Comparison of ENCODE assay signal across 20 cellular contexts in the genomic region with DNA sequence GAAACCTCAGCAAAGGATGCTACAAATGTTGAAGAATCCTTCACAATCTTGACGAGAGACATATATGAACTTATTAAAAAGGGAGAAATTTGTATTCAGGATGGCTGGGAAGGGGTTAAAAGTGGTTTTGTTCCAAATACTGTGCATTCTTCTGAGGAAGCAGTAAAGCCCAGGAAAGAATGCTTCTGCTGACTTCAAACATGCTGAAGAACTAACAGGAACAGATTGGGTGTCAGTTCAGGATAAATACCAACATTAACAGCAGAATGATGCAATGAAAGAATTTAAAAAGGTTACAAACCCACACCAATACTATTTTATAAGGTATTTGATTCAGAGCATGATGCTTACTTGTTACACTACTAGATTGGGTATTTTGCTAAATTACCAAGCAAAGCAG. TPM values are rescaled to one million over a fixed set of nuclear protein-coding genes. Genes with fewer than 3 reads are reported as not detected.
DNase-seq lines count a peak whose midpoint lies in the region; FAIRE-seq and TF ChIP-seq lines count a peak whose summit lies in the region.
"Had no signal": no experiment of that assay in that cellular context is flagged by ENCODE, and none has a peak within 500 bp of the region (broad histone marks: within the 10 kb centered on the region; RNA-seq: fewer than 3 reads in every experiment).

No MANE protein-coding gene starts in this region.

- H3K9me3 ChIP-seq in astrocyte (ENCODE audit: insufficient read depth, low read depth, low read length) (no peaks in the 10 kb centered on the region), osteoblast (ENCODE audit: low read depth, low read length) (no peaks in the 10 kb centered on the region)
- H3K9me3 ChIP-seq: A549, BLaER1, HAP-1 had no signal

- H3K27me3 Mint-ChIP-seq in astrocyte (ENCODE audit: low read depth, unreplicated experiment), result no peaks in the 10 kb centered on the region
- peaks cover 11% of the 10 kb centered on the region for H3K27me3 Mint-ChIP-seq in activated T-helper 1 cell treated with anti-CD3 and anti-CD28 coated beads, Interleukin-12 subunit alpha, Interleukin-12 subunit beta, Interleukin-2, Interleukin-4 antibody, amounts not matched to agents 30 ng/mL and 10 ng/mL and 1 ng/mL, durations not matched to agents 14 hours and 24 hours and 36 hours (ENCODE audit: insufficient read depth)

- no peak overlapping the region for H3K27ac ChIP-seq in astrocyte (ENCODE audit: low read depth, low read length)
- no peak overlapping the region for H3K27ac ChIP-seq in osteoblast (ENCODE audit: low read depth, low read length)
- H3K27ac ChIP-seq: 22Rv1, A549, BLaER1, GM23248 had no signal

- H3K4me1 Mint-ChIP-seq in astrocyte (ENCODE audit: low read depth, unreplicated experiment), result peaks cover 19% of the 10 kb centered on the region
- H3K4me1 Mint-ChIP-seq in activated T-helper 1 cell treated with anti-CD3 and anti-CD28 coated beads, Interleukin-12 subunit alpha, Interleukin-12 subunit beta, Interleukin-2, Interleukin-4 antibody, amounts not matched to agents 30 ng/mL and 10 ng/mL and 1 ng/mL, durations not matched to agents 14 hours and 24 hours and 36 hours (ENCODE audit: low read depth), result peaks cover 2% of the 10 kb centered on the region
- H3K4me1 Mint-ChIP-seq: CD4-positive, alpha-beta memory T cell had no signal

- H3K4me1 ChIP-seq in astrocyte (ENCODE audit: insufficient read depth, low read length) (no peaks in the 10 kb centered on the region), osteoblast (ENCODE audit: insufficient read depth, low read length) (no peaks in the 10 kb centered on the region)
- H3K4me1 ChIP-seq: A549, BLaER1, HAP-1 had no signal

- no peaks in the 10 kb centered on the region for H3K36me3 Mint-ChIP-seq in astrocyte (ENCODE audit: low read depth, unreplicated experiment)
- no peaks in the 10 kb centered on the region for H3K36me3 Mint-ChIP-seq in activated T-helper 1 cell treated with anti-CD3 and anti-CD28 coated beads, Interleukin-12 subunit alpha, Interleukin-12 subunit beta, Interleukin-2, Interleukin-4 antibody, amounts not matched to agents 30 ng/mL and 10 ng/mL and 1 ng/mL, durations not matched to agents 14 hours and 24 hours and 36 hours (ENCODE audit: low read depth)
- H3K36me3 Mint-ChIP-seq: CD4-positive, alpha-beta memory T cell had no signal

- H3K4me3 ChIP-seq in AG10803 (ENCODE audit: low read length) (no peak overlapping the region), astrocyte (ENCODE audit: insufficient read depth, low read depth, low read length) (no peak overlapping the region), fibroblast of villous mesenchyme (ENCODE audit: low read depth, low read length) (no peak overlapping the region), osteoblast (ENCODE audit: insufficient read depth, low read length) (no peak overlapping the region)
- H3K4me3 ChIP-seq: A549, BLaER1, GM23248, HAP-1 had no signal

- H2AFZ ChIP-seq in astrocyte (ENCODE audit: low read depth, low read length), result no peak overlapping the region
- H2AFZ ChIP-seq in osteoblast (ENCODE audit: low read length), result no peak overlapping the region
- H2AFZ ChIP-seq: GM23248 had no signal

- FAIRE-seq in astrocyte (lab: Jason Lieb, UNC), result no peak
- FAIRE-seq in HTR-8/SVneo (lab: Jason Lieb, UNC), result no peak
- FAIRE-seq: A549, GM12892, GM18507 had no signal

- no peak for TF ChIP-seq CTCF in AG10803 (conservative IDR thresholded peaks at IDR 0.05; ENCODE audit: low read length)
- no peak for TF ChIP-seq CTCF in astrocyte (IDR thresholded peaks at IDR 0.05; ENCODE audit: insufficient read depth, low read depth, low read length)
- TF ChIP-seq CTCF in fibroblast of villous mesenchyme (IDR thresholded peaks at IDR 0.05; ENCODE audit: insufficient read depth, low read depth, low read length), result no peak
- TF ChIP-seq CTCF in osteoblast (IDR thresholded peaks at IDR 0.05; ENCODE audit: extremely low read depth, low read depth, low read length), result no peak

- H4K20me1 ChIP-seq in astrocyte (ENCODE audit: insufficient read depth, low read length), result no peaks in the 10 kb centered on the region
- H4K20me1 ChIP-seq in osteoblast (ENCODE audit: insufficient read depth, low read length), result no peaks in the 10 kb centered on the region
- H4K20me1 ChIP-seq: BLaER1 had no signal

- H3K4me2 ChIP-seq in astrocyte (ENCODE audit: low read length), result no peak overlapping the region
- no peak overlapping the region for H3K4me2 ChIP-seq in osteoblast (ENCODE audit: insufficient read depth, low read length)
- H3K4me2 ChIP-seq: A549, BLaER1 had no signal

- no peaks in the 10 kb centered on the region for H3K9me3 Mint-ChIP-seq in astrocyte (ENCODE audit: unreplicated experiment)
- no peaks in the 10 kb centered on the region for H3K9me3 Mint-ChIP-seq in activated T-helper 1 cell treated with anti-CD3 and anti-CD28 coated beads, Interleukin-12 subunit alpha, Interleukin-12 subunit beta, Interleukin-2, Interleukin-4 antibody, amounts not matched to agents 30 ng/mL and 10 ng/mL and 1 ng/mL, durations not matched to agents 14 hours and 24 hours and 36 hours
- H3K9me3 Mint-ChIP-seq: CD4-positive, alpha-beta memory T cell had no signal

- intact Hi-C loops in activated T-helper 1 cell treated with anti-CD3 and anti-CD28 coated beads, Interleukin-12 subunit alpha, Interleukin-12 subunit beta, Interleukin-2, Interleukin-4 antibody, amounts not matched to agents 30 ng/mL and 10 ng/mL and 1 ng/mL, durations not matched to agents 14 hours and 24 hours and 36 hours (cut with micrococcal nuclease), result no loop called here

- DNase-seq in AG10803 (ENCODE audit: low read depth) (peak; percentile 3), astrocyte (ENCODE audit: low read depth) (peak; percentile 8), fibroblast of villous mesenchyme (ENCODE audit: low read depth) (peak; percentile 2), osteoblast (ENCODE audit: insufficient read length, low spot score, missing footprints) (peak; percentile 47), HTR-8/SVneo (ENCODE audit: insufficient read length, low spot score) (no peak)
- no peak for DNase-seq in activated T-helper 1 cell treated with anti-CD3 and anti-CD28 coated beads, Interleukin-12 subunit alpha, Interleukin-12 subunit beta, Interleukin-2, Interleukin-4 antibody, amounts not matched to agents 30 ng/mL and 10 ng/mL and 1 ng/mL, durations not matched to agents 14 hours and 24 hours and 36 hours (ENCODE audit: low spot score)
- no peak for DNase-seq in activated CD4-positive, alpha-beta T cell treated with anti-CD3 and anti-CD28 coated beads for 1 hour
- DNase-seq: CD4-positive, alpha-beta memory T cell; DMS153; DMS79; GDM1; GM23248 had no signal

- peak overlapping the region; percentile 1 for H3K27ac Mint-ChIP-seq in astrocyte (ENCODE audit: unreplicated experiment)
- H3K27ac Mint-ChIP-seq in activated T-helper 1 cell treated with anti-CD3 and anti-CD28 coated beads, Interleukin-12 subunit alpha, Interleukin-12 subunit beta, Interleukin-2, Interleukin-4 antibody, amounts not matched to agents 30 ng/mL and 10 ng/mL and 1 ng/mL, durations not matched to agents 14 hours and 24 hours and 36 hours, result no peak overlapping the region
- H3K27ac Mint-ChIP-seq: CD14-positive monocyte; CD4-positive, alpha-beta memory T cell had no signal

- no peak overlapping the region for H3K9ac ChIP-seq in astrocyte (ENCODE audit: low read length)
- H3K9ac ChIP-seq: BLaER1, GM23248 had no signal

- no peaks in the 10 kb centered on the region for H3K27me3 ChIP-seq in astrocyte (ENCODE audit: insufficient read depth, low read length)
- H3K27me3 ChIP-seq in osteoblast (ENCODE audit: insufficient read depth, low read length), result peaks cover 4% of the 10 kb centered on the region
- H3K27me3 ChIP-seq: BLaER1 had no signal

- H3K36me3 ChIP-seq in astrocyte (ENCODE audit: insufficient read depth, low read length) (no peaks in the 10 kb centered on the region), osteoblast (ENCODE audit: insufficient read depth, low read length) (no peaks in the 10 kb centered on the region)
- H3K36me3 ChIP-seq: BLaER1, HAP-1 had no signal

- no peak overlapping the region for H3K4me3 Mint-ChIP-seq in astrocyte (ENCODE audit: unreplicated experiment)
- no peak overlapping the region for H3K4me3 Mint-ChIP-seq in activated T-helper 1 cell treated with anti-CD3 and anti-CD28 coated beads, Interleukin-12 subunit alpha, Interleukin-12 subunit beta, Interleukin-2, Interleukin-4 antibody, amounts not matched to agents 30 ng/mL and 10 ng/mL and 1 ng/mL, durations not matched to agents 14 hours and 24 hours and 36 hours
- H3K4me3 Mint-ChIP-seq: CD14-positive monocyte; CD4-positive, alpha-beta memory T cell had no signal

- no peaks in the 10 kb centered on the region for H3K79me2 ChIP-seq in astrocyte (ENCODE audit: insufficient read depth, low read length)
- no peaks in the 10 kb centered on the region for H3K79me2 ChIP-seq in osteoblast (ENCODE audit: insufficient read depth, low read length)

RNA-seq across cellular contexts. Expression of a gene that starts 33.9 kb away (rescaled TPM):
- total RNA-seq in astrocyte (0.67 and 1.5 TPM in 2 replicates), fibroblast of villous mesenchyme (under 0.01 TPM in 1 of 2 replicates, not detected in the other), osteoblast (not detected in 2 replicates)
- total RNA-seq in activated T-helper 1 cell treated with anti-CD3 and anti-CD28 coated beads, Interleukin-12 subunit alpha, Interleukin-12 subunit beta, Interleukin-2, Interleukin-4 antibody, amounts not matched to agents 30 ng/mL and 10 ng/mL and 1 ng/mL, durations not matched to agents 14 hours and 24 hours and 36 hours, result not detected in 2 replicates
- total RNA-seq: GM23248, HT-29 had no signal

RNA-seq across cellular contexts. Expression of a gene that starts 46.5 kb away (rescaled TPM):
- total RNA-seq in astrocyte (40.9 and 41.1 TPM in 2 replicates), fibroblast of villous mesenchyme (39.9 and 61.3 TPM in 2 replicates), osteoblast (44.5 and 45.2 TPM in 2 replicates)
- 37.0 and 41.3 TPM in 2 replicates for total RNA-seq in activated T-helper 1 cell treated with anti-CD3 and anti-CD28 coated beads, Interleukin-12 subunit alpha, Interleukin-12 subunit beta, Interleukin-2, Interleukin-4 antibody, amounts not matched to agents 30 ng/mL and 10 ng/mL and 1 ng/mL, durations not matched to agents 14 hours and 24 hours and 36 hours

Comparison
In these comparisons a context has a peak if more than half of its experiments do, and no peak if none do; other contexts are left out.
1. DNase-seq: peak in AG10803 (single experiment), astrocyte (single experiment), fibroblast of villous mesenchyme (single experiment) and osteoblast (single experiment); none in activated T-helper 1 cell treated with anti-CD3 and anti-CD28 coated beads, Interleukin-12 subunit alpha, Interleukin-12 subunit beta, Interleukin-2, Interleukin-4 antibody, amounts not matched to agents 30 ng/mL and 10 ng/mL and 1 ng/mL, durations not matched to agents 14 hours and 24 hours and 36 hours (single experiment), activated CD4-positive, alpha-beta T cell treated with anti-CD3 and anti-CD28 coated beads for 1 hour (single experiment) and HTR-8/SVneo (single experiment).